8 cellular contexts compared by ENCODE assay signal in the genomic region with DNA sequence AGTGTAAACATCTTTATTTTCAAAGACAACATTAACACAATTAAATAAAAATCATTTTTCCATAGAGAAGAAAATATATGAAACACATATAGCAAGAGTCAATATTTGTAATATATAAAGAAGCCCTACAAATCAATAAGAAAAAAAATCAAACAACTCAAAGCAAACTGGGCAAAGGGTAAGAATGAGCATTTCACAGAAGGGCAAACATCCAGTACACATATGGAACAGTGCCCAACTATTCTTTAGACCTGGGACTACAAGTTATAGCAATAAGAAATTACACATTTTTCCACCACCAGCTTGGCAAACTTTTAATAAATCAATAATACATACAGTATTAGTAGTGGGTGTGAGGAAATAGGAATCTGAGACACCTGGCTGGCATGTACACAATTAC.
"Had no signal": no experiment of that assay in that cellular context is flagged by ENCODE, and none has a peak within 500 bp of the region (broad histone marks: within the 10 kb centered on the region; RNA-seq: fewer than 3 reads in every experiment).

No MANE protein-coding gene starts in this region.

- DNase-seq: GM23248, GOT3, H7, HFFc6, IMR-90 had no signal

- ATAC-seq: HCT116 had no signal

- H3K9me3 ChIP-seq: HAP-1 had no signal

- H3K4me3 Mint-ChIP-seq: HFFc6 had no signal

- H3K36me3 ChIP-seq: HAP-1 had no signal

- H3K27ac Mint-ChIP-seq: HFFc6 had no signal

- H3K27ac ChIP-seq: GM23248, HL-60 had no signal

- H3K4me3 ChIP-seq: GM23248, HAP-1 had no signal

- H2AFZ ChIP-seq: GM23248 had no signal

- H3K9ac ChIP-seq: GM23248 had no signal

- H3K4me1 ChIP-seq: HAP-1 had no signal

- H3K9me3 Mint-ChIP-seq: HFFc6 had no signal
